Comparison of ENCODE assay signal across 7 cellular contexts in the genomic region with DNA sequence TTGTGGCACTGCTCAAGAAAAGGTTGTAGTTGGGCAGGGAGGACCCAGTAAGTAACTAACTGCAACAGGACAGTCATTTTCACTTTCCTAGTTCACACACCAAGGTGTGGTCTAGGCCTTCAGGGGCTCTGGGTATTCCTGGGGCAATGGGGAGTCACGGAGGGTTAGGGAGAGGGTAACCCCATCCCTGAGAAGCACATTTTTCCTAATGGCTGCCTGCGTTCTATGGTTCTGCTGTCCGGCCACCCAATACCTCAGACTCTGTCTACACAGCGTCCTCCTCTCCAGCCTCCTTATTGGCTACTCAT. TPM values are rescaled to one million over a fixed set of nuclear protein-coding genes. Genes with fewer than 3 reads are reported as not detected.
DNase-seq lines count a peak whose midpoint lies in the region; ATAC-seq and TF ChIP-seq lines count a peak whose summit lies in the region.

No MANE protein-coding gene starts in this region.

- H3K27me3 Mint-ChIP-seq in activated T-helper 2 cell treated with anti-CD3 and anti-CD28 coated beads, Interferon-gamma antibody, Interleukin-2, Interleukin-4, amounts not matched to agents 10 μg/mL and 5 μg/mL and 100 μg/mL, durations not matched to agents 14 hours and 24 hours and 36 hours (ENCODE audit: low read depth): no peaks in the 10 kb centered on the region

- H3K27ac Mint-ChIP-seq in activated T-helper 2 cell treated with anti-CD3 and anti-CD28 coated beads, Interferon-gamma antibody, Interleukin-2, Interleukin-4, amounts not matched to agents 10 μg/mL and 5 μg/mL and 100 μg/mL, durations not matched to agents 14 hours and 24 hours and 36 hours: peak overlapping the region; percentile 98

- H3K36me3 ChIP-seq in HUES48 (ENCODE audit: control insufficient read depth, insufficient read depth, low read length): no peaks in the 10 kb centered on the region; the same call in 1 of the 2 replicates
- no peaks in the 10 kb centered on the region for H3K36me3 ChIP-seq in iPS-18a (ENCODE audit: control insufficient read depth, low read depth, low read length)
- H3K36me3 ChIP-seq in stomach: no peaks in the 10 kb centered on the region

- H3K9me3 Mint-ChIP-seq in activated T-helper 2 cell treated with anti-CD3 and anti-CD28 coated beads, Interferon-gamma antibody, Interleukin-2, Interleukin-4, amounts not matched to agents 10 μg/mL and 5 μg/mL and 100 μg/mL, durations not matched to agents 14 hours and 24 hours and 36 hours: no peaks in the 10 kb centered on the region

- H3K4me3 Mint-ChIP-seq in activated T-helper 2 cell treated with anti-CD3 and anti-CD28 coated beads, Interferon-gamma antibody, Interleukin-2, Interleukin-4, amounts not matched to agents 10 μg/mL and 5 μg/mL and 100 μg/mL, durations not matched to agents 14 hours and 24 hours and 36 hours (ENCODE audit: low read depth): peak overlapping the region; percentile 87

- no peak for TF ChIP-seq POLR2A in stomach (IDR thresholded peaks at IDR 0.05)

- peaks cover 16% of the 10 kb centered on the region for H3K9me3 ChIP-seq in HUES48 (ENCODE audit: control insufficient read depth, insufficient read depth, low read length)
- H3K9me3 ChIP-seq in iPS-18a (ENCODE audit: control insufficient read depth, low read depth, low read length): peaks cover 5% of the 10 kb centered on the region
- H3K9me3 ChIP-seq in stomach: no peaks in the 10 kb centered on the region

- ATAC-seq in GM18867 (IDR thresholded peaks at IDR 0.05; ENCODE audit: unreplicated experiment): no peak
- no peak for ATAC-seq in HG03571 (IDR thresholded peaks at IDR 0.05; ENCODE audit: unreplicated experiment)
- no peak for ATAC-seq in GM18870 (IDR thresholded peaks at IDR 0.05; ENCODE audit: unreplicated experiment)

- TF ChIP-seq EP300 in stomach (IDR thresholded peaks at IDR 0.05): no peak

- H3K36me3 Mint-ChIP-seq in activated T-helper 2 cell treated with anti-CD3 and anti-CD28 coated beads, Interferon-gamma antibody, Interleukin-2, Interleukin-4, amounts not matched to agents 10 μg/mL and 5 μg/mL and 100 μg/mL, durations not matched to agents 14 hours and 24 hours and 36 hours (ENCODE audit: low read depth): peaks cover 21% of the 10 kb centered on the region

- no peak for TF ChIP-seq CTCF in stomach (IDR thresholded peaks at IDR 0.05)

- intact Hi-C loops in activated T-helper 2 cell treated with anti-CD3 and anti-CD28 coated beads, Interferon-gamma antibody, Interleukin-2, Interleukin-4, amounts not matched to agents 10 μg/mL and 5 μg/mL and 100 μg/mL, durations not matched to agents 14 hours and 24 hours and 36 hours (cut with micrococcal nuclease): loop anchor here (2.0 to 10.0 kb wide), 4 partner anchors 34 to 554 kb away; a partner anchor contains a TSS
- intact Hi-C loops in stomach (cut with DNase I; ENCODE audit: low total_unique reads): no loop called here

- WGBS in stomach, 5 donors: 0 to 42% (median 15%) methylated on average over 4 of the region's 4 CpGs

- H3K27ac ChIP-seq in HUES48 (ENCODE audit: low read depth, low read length) (peak overlapping the region; percentile 69), iPS-18a (ENCODE audit: low read length) (peak overlapping the region; percentile 59), stomach (peak overlapping the region; percentile 58 to 98 (median 92))

- H3K4me1 Mint-ChIP-seq in activated T-helper 2 cell treated with anti-CD3 and anti-CD28 coated beads, Interferon-gamma antibody, Interleukin-2, Interleukin-4, amounts not matched to agents 10 μg/mL and 5 μg/mL and 100 μg/mL, durations not matched to agents 14 hours and 24 hours and 36 hours (ENCODE audit: low read depth): peaks cover 43% of the 10 kb centered on the region

- H3K9ac ChIP-seq in HUES48 (ENCODE audit: low read depth, low read length) (peak overlapping the region; percentile 74), iPS-18a (ENCODE audit: low read length) (peak overlapping the region; percentile 62)

- DNase-seq in activated T-helper 2 cell treated with anti-CD3 and anti-CD28 coated beads, Interferon-gamma antibody, Interleukin-2, Interleukin-4, amounts not matched to agents 10 μg/mL and 5 μg/mL and 100 μg/mL, durations not matched to agents 14 hours and 24 hours and 36 hours (ENCODE audit: low spot score): no peak
- no peak for DNase-seq in stomach

- H3K4me3 ChIP-seq in HUES48 (ENCODE audit: low read depth, low read length) (peak overlapping the region; percentile 65), iPS-18a (ENCODE audit: low read length) (peak overlapping the region; percentile 67), stomach (peak overlapping the region; percentile 64 to 71 (median 66))

- H3K27me3 ChIP-seq in HUES48 (ENCODE audit: control insufficient read depth, insufficient read depth, low read length) (no peaks in the 10 kb centered on the region), iPS-18a (ENCODE audit: control insufficient read depth, insufficient read depth, low read length) (no peaks in the 10 kb centered on the region), stomach (no peaks in the 10 kb centered on the region)

- H3K4me1 ChIP-seq in HUES48 (ENCODE audit: control insufficient read depth, insufficient read depth, low read length) (no peaks in the 10 kb centered on the region), iPS-18a (ENCODE audit: control insufficient read depth, low read depth, low read length) (peaks cover 4% of the 10 kb centered on the region), stomach (peaks cover 5 to 35% (median 30%) of the 10 kb centered on the region in 4 donors)

RNA-seq across cellular contexts. Expression of a gene that starts 0.9 kb away (rescaled TPM):
- 7.9 and 10.1 TPM in 2 replicates for total RNA-seq in activated T-helper 2 cell treated with anti-CD3 and anti-CD28 coated beads, Interferon-gamma antibody, Interleukin-2, Interleukin-4, amounts not matched to agents 10 μg/mL and 5 μg/mL and 100 μg/mL, durations not matched to agents 14 hours and 24 hours and 36 hours
- total RNA-seq in stomach: 10 to 100 TPM in 1 of 5 donors, 1 to 10 TPM in 4; 1.4 to 20.4 (median 5.7) TPM
- 1 to 10 TPM; 2.1 to 6.4 (median 4.0) TPM for polyA plus RNA-seq in stomach

RNA-seq across cellular contexts. Expression of a gene that starts 4.1 kb away (rescaled TPM):
- total RNA-seq in activated T-helper 2 cell treated with anti-CD3 and anti-CD28 coated beads, Interferon-gamma antibody, Interleukin-2, Interleukin-4, amounts not matched to agents 10 μg/mL and 5 μg/mL and 100 μg/mL, durations not matched to agents 14 hours and 24 hours and 36 hours: 28.9 and 29.4 TPM in 2 replicates
- total RNA-seq in stomach: not detected
- polyA plus RNA-seq in stomach: under 1 TPM in 2 of 3 donors, not detected in 1; 0.12 to 0.88 TPM

RNA-seq across cellular contexts. Expression of a gene that starts 33.4 kb away (rescaled TPM):
- 30.2 and 32.0 TPM in 2 replicates for total RNA-seq in activated T-helper 2 cell treated with anti-CD3 and anti-CD28 coated beads, Interferon-gamma antibody, Interleukin-2, Interleukin-4, amounts not matched to agents 10 μg/mL and 5 μg/mL and 100 μg/mL, durations not matched to agents 14 hours and 24 hours and 36 hours
- 10 to 100 TPM in 2 of 5 donors, 1 to 10 TPM in 3; 2.7 to 68.9 (median 7.0) TPM for total RNA-seq in stomach
- 10 to 100 TPM in 1 of 3 donors, 1 to 10 TPM in 2; 7.4 to 12.2 (median 8.9) TPM for polyA plus RNA-seq in stomach

RNA-seq across cellular contexts. Expression of a gene that starts 34.8 kb away (rescaled TPM):
- total RNA-seq in activated T-helper 2 cell treated with anti-CD3 and anti-CD28 coated beads, Interferon-gamma antibody, Interleukin-2, Interleukin-4, amounts not matched to agents 10 μg/mL and 5 μg/mL and 100 μg/mL, durations not matched to agents 14 hours and 24 hours and 36 hours: not detected in 2 replicates
- total RNA-seq in stomach: not detected
- polyA plus RNA-seq in stomach: not detected

RNA-seq across cellular contexts. Expression of a gene that starts 35.5 kb away (rescaled TPM):
- total RNA-seq in activated T-helper 2 cell treated with anti-CD3 and anti-CD28 coated beads, Interferon-gamma antibody, Interleukin-2, Interleukin-4, amounts not matched to agents 10 μg/mL and 5 μg/mL and 100 μg/mL, durations not matched to agents 14 hours and 24 hours and 36 hours: 0.23 and 0.32 TPM in 2 replicates
- total RNA-seq in stomach: 1 to 10 TPM in 1 of 5 donors, under 1 TPM in 2, not detected in 2; 0.37 to 6.1 (median 0.89) TPM
- under 1 TPM; 0.06 to 0.18 (median 0.15) TPM for polyA plus RNA-seq in stomach

Comparison
In these comparisons a context has a peak if more than half of its experiments do, and no peak if none do; other contexts are left out.
1. RNA of a gene that starts 4.1 kb away (total RNA-seq): 28.9 to 29.4 TPM in activated T-helper 2 cell treated with anti-CD3 and anti-CD28 coated beads, Interferon-gamma antibody, Interleukin-2, Interleukin-4, amounts not matched to agents 10 μg/mL and 5 μg/mL and 100 μg/mL, durations not matched to agents 14 hours and 24 hours and 36 hours; not detected in stomach; every median in the first group is over 10 times any median in the second.
2. Peak in every context shown above with its lines, with median percentiles within 50 percentile points of each other: H3K27ac ChIP-seq and H3K4me3 ChIP-seq.